ENCODE assay signal across 1 cellular context in genomic region chr13:81874681-81875661, GRCh38.
TF ChIP-seq lines count a peak whose summit lies in the region.

No MANE protein-coding gene starts in this region.

TF ChIP-seq in GM12878, 131 proteins besides CTCF, POLR2A, EP300 and RAD21 (continued from another document):
- TF ChIP-seq CUX1 (IDR thresholded peaks at IDR 0.05; ENCODE audit: insufficient replicate concordance, low read depth, low read length): no peak
- no peak for TF ChIP-seq ZNF24 (IDR thresholded peaks at IDR 0.05)
- no peak for TF ChIP-seq ZNF687 (IDR thresholded peaks at IDR 0.05)
- TF ChIP-seq RELA (IDR thresholded peaks at IDR 0.05; ENCODE audit: borderline replicate concordance, partially characterized antibody): no peak
- TF ChIP-seq SMAD1 (IDR thresholded peaks at IDR 0.05; ENCODE audit: low read depth, partially characterized antibody): no peak
- no peak for TF ChIP-seq TAF1 (IDR thresholded peaks at IDR 0.05; ENCODE audit: borderline replicate concordance, low read depth, low read length)
- TF ChIP-seq CEBPB (IDR thresholded peaks at IDR 0.05; ENCODE audit: borderline replicate concordance in 1 of 2, low read depth in 2 of 2, low read length in 2 of 2): no peak
- no peak for TF ChIP-seq STAT3 (IDR thresholded peaks at IDR 0.05; ENCODE audit: low read depth, low read length)
- no peak for TF ChIP-seq CBFB (IDR thresholded peaks at IDR 0.05; ENCODE audit: low read depth)
- no peak for TF ChIP-seq CHD1 (IDR thresholded peaks at IDR 0.05; ENCODE audit: low read depth, low read length)
TF ChIP-seq in GM12878: peak in this region for 0.
